Comparison of ENCODE assay signal across 12 cellular contexts in the genomic region with DNA sequence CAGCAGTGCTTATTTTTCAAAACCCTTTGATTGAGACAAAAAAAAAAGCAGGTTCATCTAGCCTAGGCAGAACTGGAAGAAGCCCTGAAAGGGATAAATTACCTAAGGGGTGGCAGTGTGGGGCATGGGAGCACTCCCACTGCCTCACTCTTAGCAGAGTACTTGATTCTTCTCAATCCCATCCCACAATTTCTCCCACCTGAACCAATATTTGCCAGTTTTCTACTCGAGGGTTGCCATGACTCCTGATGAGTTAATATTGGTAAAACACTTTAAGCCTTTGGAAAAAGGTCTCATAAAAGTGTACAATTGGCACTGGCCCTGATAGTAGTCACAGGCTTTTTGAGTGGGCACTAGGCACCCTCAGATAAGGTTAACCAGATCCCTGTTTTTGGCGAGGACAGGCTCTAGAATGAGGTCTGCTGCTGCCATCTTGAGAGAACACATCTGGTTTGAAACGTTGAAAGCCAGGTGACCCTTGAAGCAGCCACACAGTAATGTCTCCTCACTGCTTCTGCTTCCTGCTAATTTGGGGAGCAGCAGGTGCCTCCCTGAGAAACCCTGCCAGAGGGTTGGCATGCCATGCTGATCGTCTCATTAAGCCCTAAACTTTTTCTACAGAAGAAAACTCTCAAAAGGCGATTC.
A peak's percentile ranks its signal among the peaks of the same experiment; 100 is the strongest.
DNase-seq lines count a peak whose midpoint lies in the region; ATAC-seq and TF ChIP-seq lines count a peak whose summit lies in the region.
"Had no signal": no experiment of that assay in that cellular context is flagged by ENCODE, and none has a peak within 500 bp of the region (broad histone marks: within the 10 kb centered on the region; RNA-seq: fewer than 3 reads in every experiment).

No MANE protein-coding gene starts in this region.

- H3K4me1 Mint-ChIP-seq in progenitor cell of endocrine pancreas (ENCODE audit: low read depth) (peaks cover 55% of the 10 kb centered on the region), glutamatergic neuron (ENCODE audit: low read depth, unreplicated experiment) (peaks cover 10% of the 10 kb centered on the region)

- H3K9me3 ChIP-seq in ectodermal cell (ENCODE audit: control insufficient read depth, low read length) (no peaks in the 10 kb centered on the region), WERI-Rb-1 (ENCODE audit: severe bottlenecking) (no peaks in the 10 kb centered on the region)
- H3K9me3 ChIP-seq: ovary had no signal

- H3K36me3 ChIP-seq in ectodermal cell (ENCODE audit: control insufficient read depth, insufficient read depth, low read length) (no peaks in the 10 kb centered on the region), WERI-Rb-1 (no peaks in the 10 kb centered on the region)
- H3K36me3 ChIP-seq: ovary had no signal

- H3K36me3 Mint-ChIP-seq in progenitor cell of endocrine pancreas (ENCODE audit: insufficient read depth) (no peaks in the 10 kb centered on the region), glutamatergic neuron (ENCODE audit: unreplicated experiment) (no peaks in the 10 kb centered on the region)
- H3K36me3 Mint-ChIP-seq: CD14-positive monocyte had no signal

- H3K27ac ChIP-seq in ectodermal cell (ENCODE audit: insufficient read depth, low read depth, low read length, poor library complexity, severe bottlenecking) (peak overlapping the region; percentile 40), WERI-Rb-1 (no peak overlapping the region)

- no peak for TF ChIP-seq CTCF in progenitor cell of endocrine pancreas (IDR thresholded peaks at IDR 0.05; ENCODE audit: unreplicated experiment)
- TF ChIP-seq CTCF in GM10266 (IDR thresholded peaks at IDR 0.05; ENCODE audit: control insufficient read depth, insufficient read depth, low read depth, missing control alignments): no peak
- TF ChIP-seq CTCF in WERI-Rb-1 (IDR thresholded peaks at IDR 0.05; ENCODE audit: low read depth, low read length): no peak
- no peak for TF ChIP-seq CTCF in glutamatergic neuron (IDR thresholded peaks at IDR 0.05; ENCODE audit: partially characterized antibody, unreplicated experiment)

- peaks cover 38% of the 10 kb centered on the region for H3K4me1 ChIP-seq in ectodermal cell (ENCODE audit: control insufficient read depth, insufficient read depth, low read length)

- H3K27me3 ChIP-seq in ectodermal cell (ENCODE audit: control insufficient read depth, insufficient read depth, low read length, poor library complexity, severe bottlenecking) (no peaks in the 10 kb centered on the region), WERI-Rb-1 (ENCODE audit: insufficient read depth, low read depth, severe bottlenecking) (no peaks in the 10 kb centered on the region)
- H3K27me3 ChIP-seq: ovary had no signal

- H3K27ac Mint-ChIP-seq in progenitor cell of endocrine pancreas: peak overlapping the region; percentile 73
- H3K27ac Mint-ChIP-seq in glutamatergic neuron (ENCODE audit: unreplicated experiment): no peak overlapping the region
- H3K27ac Mint-ChIP-seq: CD14-positive monocyte had no signal

- no peak for ATAC-seq in GM21390 (IDR thresholded peaks at IDR 0.05; ENCODE audit: unreplicated experiment)

- WGBS in ectodermal cell, 2 experiments: 94 to 95% methylated on average over 5 of the region's 5 CpGs

- peak; percentile 85 for DNase-seq in DMS53 (lab: John Stamatoyannopoulos, UW)
- peak; percentile 76 for DNase-seq in NCI-H748 (lab: John Stamatoyannopoulos, UW; ENCODE audit: unreplicated experiment)
- DNase-seq in progenitor cell of endocrine pancreas (ENCODE audit: low spot score, unreplicated experiment): no peak
- DNase-seq in GM10266 (ENCODE audit: extremely low spot score): no peak
- no peak for DNase-seq in WERI-Rb-1
- DNase-seq in glutamatergic neuron: no peak
- DNase-seq: activated CD4-positive, alpha-beta T cell treated with anti-CD3 and anti-CD28 coated beads for 48 hours; NK-92 treated with Interleukin-12 subunit alpha and Interleukin-12 subunit beta, amount 100 ng/mL, for 24 hours had no signal

- H3K4me3 ChIP-seq in ectodermal cell (ENCODE audit: insufficient read depth, low read depth, low read length) (no peak overlapping the region), WERI-Rb-1 (ENCODE audit: low read depth, low read length) (no peak overlapping the region)
- H3K4me3 ChIP-seq: ovary had no signal

- peaks cover 3% of the 10 kb centered on the region for H3K9me3 Mint-ChIP-seq in progenitor cell of endocrine pancreas (ENCODE audit: low read depth)
- no peaks in the 10 kb centered on the region for H3K9me3 Mint-ChIP-seq in glutamatergic neuron (ENCODE audit: unreplicated experiment)

- no peak overlapping the region for H3K4me3 Mint-ChIP-seq in progenitor cell of endocrine pancreas (ENCODE audit: low read depth)
- no peak overlapping the region for H3K4me3 Mint-ChIP-seq in glutamatergic neuron (ENCODE audit: unreplicated experiment)
- H3K4me3 Mint-ChIP-seq: CD14-positive monocyte had no signal

- H3K27me3 Mint-ChIP-seq in progenitor cell of endocrine pancreas: no peaks in the 10 kb centered on the region
- no peaks in the 10 kb centered on the region for H3K27me3 Mint-ChIP-seq in glutamatergic neuron (ENCODE audit: unreplicated experiment)

Comparison
In these comparisons a context has a peak if more than half of its experiments do, and no peak if none do; other contexts are left out.
1. DNase-seq: peak in DMS53 (single experiment) and NCI-H748 (single experiment); none in progenitor cell of endocrine pancreas (single experiment), GM10266 (single experiment), WERI-Rb-1 (single experiment) and glutamatergic neuron (single experiment).